ENCODE assay signal across 25 cellular contexts in the genomic region with DNA sequence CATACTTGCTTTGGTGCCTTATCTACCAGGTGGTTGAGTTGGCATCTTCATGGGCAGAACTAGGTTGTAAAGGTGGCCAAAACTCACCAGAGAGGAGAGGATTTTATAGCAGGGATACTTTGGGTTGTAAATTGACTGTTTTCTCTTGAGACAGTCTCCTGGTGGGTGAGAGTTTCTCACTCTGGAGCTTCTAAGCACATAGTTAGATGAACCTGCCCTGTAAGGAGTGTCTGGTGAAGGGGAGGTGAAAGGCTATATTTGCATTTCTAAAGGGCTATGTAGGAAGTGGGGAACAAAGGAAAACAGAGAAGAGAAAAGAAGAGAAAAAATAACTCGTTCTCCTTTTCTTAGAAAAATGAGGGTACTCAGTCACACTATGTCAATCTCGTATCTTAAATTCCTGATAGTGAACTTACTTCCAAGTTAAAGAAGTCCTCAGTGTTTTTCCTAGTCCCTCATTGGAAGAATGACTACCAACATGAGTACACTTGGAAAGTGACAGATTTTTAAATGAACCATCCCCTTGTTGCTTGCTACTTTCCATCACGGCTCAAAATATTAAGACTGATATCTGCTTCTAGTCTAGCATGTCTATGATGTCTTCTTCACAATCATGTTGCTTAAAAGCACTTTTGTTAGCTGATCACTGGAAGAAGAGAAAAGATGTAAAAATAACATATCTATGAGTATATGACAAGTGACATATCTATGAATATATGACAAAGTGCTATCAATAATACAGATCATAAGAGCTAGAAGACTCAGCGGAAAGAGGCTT.
"Had no signal": no experiment of that assay in that cellular context is flagged by ENCODE, and none has a peak within 500 bp of the region (broad histone marks: within the 10 kb centered on the region; RNA-seq: fewer than 3 reads in every experiment).

No MANE protein-coding gene starts in this region.

- H3K36me3 Mint-ChIP-seq: immature natural killer cell; naive thymus-derived CD4-positive, alpha-beta T cell; stimulated activated effector memory CD8-positive, alpha-beta T cell treated with anti-CD3 and anti-CD28 coated beads, Interleukin-12 subunit alpha, Interleukin-12 subunit beta, amount 100 ng/mL, for 72 hours had no signal

- H3K9me3 ChIP-seq: colonic mucosa, lower lobe of right lung, prostate gland, sigmoid colon, stomach, testis, upper lobe of left lung had no signal

- H3K27me3 ChIP-seq: colonic mucosa, right atrium auricular region, sigmoid colon, stomach, testis, tibial nerve, upper lobe of left lung had no signal

- H3K27ac ChIP-seq: colonic mucosa, lower lobe of right lung, prostate gland, right atrium auricular region, sigmoid colon, stomach, testis, tibial nerve, upper lobe of left lung had no signal

- H3K9me3 Mint-ChIP-seq: central memory CD8-positive, alpha-beta T cell; stimulated activated effector memory CD8-positive, alpha-beta T cell treated with anti-CD3 and anti-CD28 coated beads, Interleukin-12 subunit alpha, Interleukin-12 subunit beta, amount 100 ng/mL, for 72 hours had no signal

- H3K4me1 ChIP-seq: colonic mucosa, lower lobe of right lung, prostate gland, right atrium auricular region, sigmoid colon, stomach, testis, upper lobe of left lung had no signal

- DNase-seq: colonic mucosa; effector memory CD4-positive, alpha-beta T cell; hypothalamus; immature natural killer cell; islet precursor cell; kidney glomerular epithelial cell; left ventricle myocardium superior; lower lobe of right lung; midbrain; naive thymus-derived CD4-positive, alpha-beta T cell; nucleus accumbens; sigmoid colon; stimulated activated CD4-positive, alpha-beta T cell treated with anti-CD3 and anti-CD28 coated beads, Interleukin-2, amount 100 ng/mL, for 24 hours; stimulated activated CD4-positive, alpha-beta T cell treated with anti-CD3 and anti-CD28 coated beads, Interleukin-4, amount 100 ng/mL, for 24 hours; stimulated activated naive CD4-positive, alpha-beta T cell treated with Interleukin-2 at 50 U/mL for 16 hours; stomach; testis; upper lobe of left lung had no signal

- H3K4me1 Mint-ChIP-seq: central memory CD8-positive, alpha-beta T cell; immature natural killer cell; naive thymus-derived CD4-positive, alpha-beta T cell; stimulated activated effector memory CD8-positive, alpha-beta T cell treated with anti-CD3 and anti-CD28 coated beads, Interleukin-12 subunit alpha, Interleukin-12 subunit beta, amount 100 ng/mL, for 72 hours had no signal

- H3K27me3 Mint-ChIP-seq: central memory CD8-positive, alpha-beta T cell; dendritic cell treated with granulocyte-macrophage colony-stimulating factor and Interleukin-4, amounts not matched to agents 40 ng/mL and 50 ng/mL, for 4 days had no signal

- H3K36me3 ChIP-seq: colonic mucosa, lower lobe of right lung, prostate gland, right atrium auricular region, sigmoid colon, stomach, tibial nerve, upper lobe of left lung had no signal

- H3K4me3 Mint-ChIP-seq: central memory CD8-positive, alpha-beta T cell; dendritic cell treated with granulocyte-macrophage colony-stimulating factor and Interleukin-4, amounts not matched to agents 40 ng/mL and 50 ng/mL, for 4 days; immature natural killer cell; naive thymus-derived CD4-positive, alpha-beta T cell; nephron; stimulated activated effector memory CD8-positive, alpha-beta T cell treated with anti-CD3 and anti-CD28 coated beads, Interleukin-12 subunit alpha, Interleukin-12 subunit beta, amount 100 ng/mL, for 72 hours had no signal

- H3K4me3 ChIP-seq: colonic mucosa, lower lobe of right lung, prostate gland, right atrium auricular region, sigmoid colon, stomach, testis, tibial nerve, upper lobe of left lung had no signal

- H3K27ac Mint-ChIP-seq: dendritic cell treated with granulocyte-macrophage colony-stimulating factor and Interleukin-4, amounts not matched to agents 40 ng/mL and 50 ng/mL, for 4 days; immature natural killer cell; naive thymus-derived CD4-positive, alpha-beta T cell; nephron; stimulated activated effector memory CD8-positive, alpha-beta T cell treated with anti-CD3 and anti-CD28 coated beads, Interleukin-12 subunit alpha, Interleukin-12 subunit beta, amount 100 ng/mL, for 72 hours had no signal
